ENCODE assay signal across 13 cellular contexts in the genomic region with DNA sequence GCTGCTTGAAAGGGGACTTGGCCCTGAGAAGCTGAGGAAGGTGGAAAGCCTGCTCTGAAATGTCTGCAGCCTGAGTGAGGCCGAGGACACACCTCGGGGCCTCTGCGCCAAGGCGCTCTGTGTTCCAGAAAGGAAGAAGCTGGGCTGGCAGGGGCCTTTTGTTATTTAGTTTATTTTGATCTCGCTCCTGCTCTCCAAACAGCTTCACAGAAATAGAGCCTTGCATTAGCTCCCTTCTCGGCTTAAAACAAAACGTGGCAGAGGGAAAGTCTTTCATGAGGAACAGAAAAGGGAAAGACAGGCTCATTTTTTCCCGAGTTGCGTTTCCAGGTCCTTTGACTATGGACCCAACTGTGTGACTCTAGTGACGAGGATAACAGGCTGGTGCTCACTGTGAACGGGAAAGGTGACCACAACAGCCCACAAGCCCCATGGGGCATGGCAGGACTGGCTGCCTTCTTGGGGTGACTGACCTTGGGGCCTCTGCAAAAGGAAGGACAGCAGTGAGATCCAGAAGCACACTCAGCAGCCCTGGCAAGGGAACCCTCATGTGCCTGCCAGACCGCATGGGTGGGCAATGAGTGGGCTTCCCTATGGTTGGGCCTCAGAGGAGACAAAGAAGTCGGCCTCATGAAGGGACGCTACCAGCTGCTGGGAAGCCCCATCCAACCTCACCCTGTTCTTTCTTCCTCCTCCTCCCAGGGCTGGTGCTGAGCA. TPM values are rescaled to one million over a fixed set of nuclear protein-coding genes. Genes with fewer than 3 reads are reported as not detected.
A peak's percentile ranks its signal among the peaks of the same experiment; 100 is the strongest.
DNase-seq lines count a peak whose midpoint lies in the region; ATAC-seq, FAIRE-seq and TF ChIP-seq lines count a peak whose summit lies in the region.
"Had no signal": no experiment of that assay in that cellular context is flagged by ENCODE, and none has a peak within 500 bp of the region (broad histone marks: within the 10 kb centered on the region; RNA-seq: fewer than 3 reads in every experiment).

No MANE protein-coding gene starts in this region.

- no peak overlapping the region for H3K4me2 ChIP-seq in DND-41 (ENCODE audit: insufficient read depth, low read length)

- H3K27me3 Mint-ChIP-seq in T-helper 2 cell treated with Interferon-gamma antibody and Interleukin-4, amounts not matched to agents 5 μg/mL and 100 μg/mL, for 36 hours (ENCODE audit: low read depth) = no peaks in the 10 kb centered on the region
- H3K27me3 Mint-ChIP-seq in activated CD8-positive, alpha-beta T cell treated with anti-CD3 and anti-CD28 coated beads for 36 hours = peaks cover 11% of the 10 kb centered on the region

- no peak overlapping the region for H3K4me3 ChIP-seq in DND-41 (ENCODE audit: low read depth in 1 of 2, low read length in 2 of 2)
- no peak overlapping the region for H3K4me3 ChIP-seq in SJSA1
- H3K4me3 ChIP-seq in gastroesophageal sphincter = no peak overlapping the region
- H3K4me3 ChIP-seq: BLaER1 treated with 17β-estradiol and CSF1 and Interleukin-3, amounts not matched to agents 10 nM and 100 nM had no signal

- TF ChIP-seq CTCF in DND-41 (IDR thresholded peaks at IDR 0.05; ENCODE audit: borderline replicate concordance, extremely low read depth, low read length, poor library complexity, severe bottlenecking) = no peak
- TF ChIP-seq CTCF in gastroesophageal sphincter (IDR thresholded peaks at IDR 0.05) = no peak
- no peak for TF ChIP-seq CTCF in activated CD8-positive, alpha-beta T cell treated with anti-CD3 and anti-CD28 coated beads for 36 hours (IDR thresholded peaks at IDR 0.05)

- FAIRE-seq in GM19239 (lab: Jason Lieb, UNC) = no peak
- FAIRE-seq: bronchial epithelial cell had no signal

- no peaks in the 10 kb centered on the region for H3K79me2 ChIP-seq in DND-41 (ENCODE audit: insufficient read depth, low read length)

- H4K20me1 ChIP-seq in DND-41 (ENCODE audit: insufficient read depth, low read length) = peaks cover 17% of the 10 kb centered on the region

- CTCF ChIA-PET in activated CD8-positive, alpha-beta T cell treated with anti-CD3 and anti-CD28 coated beads for 36 hours (lab: Charles Lee) = interaction anchor here (0.6 to 9.0 kb wide), 26 partner anchors 10 to 426 kb away, joined by 3 to 132 read pairs (median 5); a partner anchor contains a TSS

- TF ChIP-seq POLR2A in gastroesophageal sphincter (IDR thresholded peaks at IDR 0.05) = no peak

- H3K27ac ChIP-seq in DND-41 (ENCODE audit: low read length) (no peak overlapping the region), SJSA1 (peak overlapping the region; percentile 91), gastroesophageal sphincter (peak overlapping the region in 3 of 4 donors; percentile 71 to 82 (median 79))
- H3K27ac ChIP-seq: BLaER1 treated with 17β-estradiol and CSF1 and Interleukin-3, amounts not matched to agents 10 nM and 100 nM had no signal

- DNase-seq in DND-41 = no peak
- DNase-seq in SJSA1 (ENCODE audit: low read depth in 1 of 2, low spot score in 2 of 2) = peak in 1 of 2 experiments; percentile 46
- no peak for DNase-seq in sciatic nerve (ENCODE audit: low spot score)
- no peak for DNase-seq in GM19239 (ENCODE audit: insufficient read length, low spot score)
- no peak for DNase-seq in T-helper 2 cell treated with Interferon-gamma antibody and Interleukin-4, amounts not matched to agents 5 μg/mL and 100 μg/mL, for 36 hours (ENCODE audit: low spot score)
- no peak for DNase-seq in activated CD8-positive, alpha-beta T cell treated with anti-CD3 and anti-CD28 coated beads for 36 hours
- DNase-seq: activated T-cell treated with anti-CD3 and anti-CD28 coated beads, Interleukin-2, amount 50 U/mL, for 1 hour; NCI-H1694 treated with DMSO at 0.1 percent for 48 hours had no signal

- H3K36me3 Mint-ChIP-seq in T-helper 2 cell treated with Interferon-gamma antibody and Interleukin-4, amounts not matched to agents 5 μg/mL and 100 μg/mL, for 36 hours (ENCODE audit: low read depth) = peaks cover 20% of the 10 kb centered on the region
- H3K36me3 Mint-ChIP-seq in activated CD8-positive, alpha-beta T cell treated with anti-CD3 and anti-CD28 coated beads for 36 hours (ENCODE audit: low read depth) = peaks cover 9% of the 10 kb centered on the region

- intact Hi-C loops in sciatic nerve (cut with DNase I) = no loop called here
- intact Hi-C loops in activated CD8-positive, alpha-beta T cell treated with anti-CD3 and anti-CD28 coated beads for 36 hours (cut with micrococcal nuclease) = loop anchor here (5.0 kb wide), 1 partner anchor 257 kb away; no protein-coding TSS in a partner anchor

- 0 out of 3 replicates have a peak, but pooled peaks have one; percentile 21 for ATAC-seq in DND-41 (ENCODE audit: insufficient read depth, low read depth)
- no peak for ATAC-seq in gastroesophageal sphincter
- peak; percentile 9 for ATAC-seq in sciatic nerve
- ATAC-seq in HG02678 (IDR thresholded peaks at IDR 0.05; ENCODE audit: unreplicated experiment) = no peak
- ATAC-seq in activated CD8-positive, alpha-beta T cell treated with anti-CD3 and anti-CD28 coated beads for 36 hours = no peak
- ATAC-seq: esophagus mucosa had no signal

- H3K9me3 Mint-ChIP-seq in T-helper 2 cell treated with Interferon-gamma antibody and Interleukin-4, amounts not matched to agents 5 μg/mL and 100 μg/mL, for 36 hours = no peaks in the 10 kb centered on the region
- H3K9me3 Mint-ChIP-seq in activated CD8-positive, alpha-beta T cell treated with anti-CD3 and anti-CD28 coated beads for 36 hours = no peaks in the 10 kb centered on the region

- no peak overlapping the region for H3K27ac Mint-ChIP-seq in T-helper 2 cell treated with Interferon-gamma antibody and Interleukin-4, amounts not matched to agents 5 μg/mL and 100 μg/mL, for 36 hours
- no peak overlapping the region for H3K27ac Mint-ChIP-seq in activated CD8-positive, alpha-beta T cell treated with anti-CD3 and anti-CD28 coated beads for 36 hours

- H3K9me3 ChIP-seq in DND-41 (ENCODE audit: insufficient read depth, low read length, severe bottlenecking) (no peaks in the 10 kb centered on the region), SJSA1 (replicated peaks) (no peaks in the 10 kb centered on the region), gastroesophageal sphincter (no peaks in the 10 kb centered on the region)
- H3K9me3 ChIP-seq: BLaER1 treated with 17β-estradiol and CSF1 and Interleukin-3, amounts not matched to agents 10 nM and 100 nM had no signal

- H2AFZ ChIP-seq in DND-41 (ENCODE audit: low read depth, low read length) = no peak overlapping the region

- H3K4me3 Mint-ChIP-seq in T-helper 2 cell treated with Interferon-gamma antibody and Interleukin-4, amounts not matched to agents 5 μg/mL and 100 μg/mL, for 36 hours = no peak overlapping the region
- no peak overlapping the region for H3K4me3 Mint-ChIP-seq in activated CD8-positive, alpha-beta T cell treated with anti-CD3 and anti-CD28 coated beads for 36 hours

- TF ChIP-seq EP300 in gastroesophageal sphincter (IDR thresholded peaks at IDR 0.05) = no peak

- no peak overlapping the region for H3K9ac ChIP-seq in DND-41 (ENCODE audit: low read depth, low read length)

- peaks cover 8% of the 10 kb centered on the region for H3K4me1 Mint-ChIP-seq in T-helper 2 cell treated with Interferon-gamma antibody and Interleukin-4, amounts not matched to agents 5 μg/mL and 100 μg/mL, for 36 hours (ENCODE audit: low read depth)
- peaks cover 9% of the 10 kb centered on the region for H3K4me1 Mint-ChIP-seq in activated CD8-positive, alpha-beta T cell treated with anti-CD3 and anti-CD28 coated beads for 36 hours (ENCODE audit: low read depth)

- POLR2A ChIA-PET in activated CD8-positive, alpha-beta T cell treated with anti-CD3 and anti-CD28 coated beads for 36 hours (lab: Charles Lee) = interaction anchor here (1.0 to 1.6 kb wide), 4 partner anchors 10 to 59 kb away, joined by 3 read pairs; a partner anchor contains a TSS

- WGBS in gastroesophageal sphincter (ENCODE audit: low coverage in 1 of 2), 2 donors = 5 to 23% methylated on average over 4 to 5 of the region's 14 CpGs

- H3K36me3 ChIP-seq in DND-41 (ENCODE audit: insufficient read depth, low read length) = peaks cover 33% of the 10 kb centered on the region
- H3K36me3 ChIP-seq in SJSA1 = peaks cover 33% of the 10 kb centered on the region
- peaks cover 0 to 33% of the 10 kb centered on the region in 2 donors for H3K36me3 ChIP-seq in gastroesophageal sphincter

- H3K4me1 ChIP-seq in DND-41 (ENCODE audit: insufficient read depth, low read length) (no peaks in the 10 kb centered on the region), SJSA1 (replicated peaks) (peaks cover 58% of the 10 kb centered on the region), gastroesophageal sphincter (peaks cover 0 to 46% (median 27%) of the 10 kb centered on the region in 3 donors)

- H3K27me3 ChIP-seq in DND-41 (ENCODE audit: insufficient read depth, low read length, poor library complexity) (no peaks in the 10 kb centered on the region), SJSA1 (replicated peaks) (no peaks in the 10 kb centered on the region), gastroesophageal sphincter (peaks cover 13% of the 10 kb centered on the region)
- H3K27me3 ChIP-seq: BLaER1 treated with 17β-estradiol and CSF1 and Interleukin-3, amounts not matched to agents 10 nM and 100 nM had no signal

RNA-seq across cellular contexts. Expression of a gene that starts 18.7 kb away (rescaled TPM):
- 78.7 and 92.9 TPM in 2 replicates for total RNA-seq in SJSA1 (2014; rRNA removed; shearing (Covaris generic))
- total RNA-seq in gastroesophageal sphincter (10 to 100 TPM; 47.3 to 50.9 (median 49.9) TPM), sciatic nerve (55.2 TPM)
- total RNA-seq in activated CD8-positive, alpha-beta T cell treated with anti-CD3 and anti-CD28 coated beads for 36 hours = 10 to 100 TPM; 40.1 to 41.5 TPM

RNA-seq across cellular contexts. Expression of a gene that starts 23.6 kb away (rescaled TPM):
- 5.2 and 5.3 TPM in 2 replicates for total RNA-seq in SJSA1 (2014; rRNA removed; shearing (Covaris generic))
- total RNA-seq in gastroesophageal sphincter (1 to 10 TPM in 3 of 4 donors, under 1 TPM in 1; 0.32 to 5.5 (median 2.8) TPM), sciatic nerve (0.31 TPM)
- total RNA-seq in activated CD8-positive, alpha-beta T cell treated with anti-CD3 and anti-CD28 coated beads for 36 hours = not detected

RNA-seq across cellular contexts. Expression of a gene that starts 33.5 kb away (rescaled TPM):
- not detected in 2 replicates for total RNA-seq in SJSA1 (2014; rRNA removed; shearing (Covaris generic))
- total RNA-seq in gastroesophageal sphincter = not detected
- not detected for total RNA-seq in sciatic nerve
- not detected for total RNA-seq in activated CD8-positive, alpha-beta T cell treated with anti-CD3 and anti-CD28 coated beads for 36 hours
- total RNA-seq: bronchial epithelial cell, esophagus mucosa had no signal

RNA-seq across cellular contexts. Expression of a gene that starts 58.8 kb away (rescaled TPM):
- 79.4 and 99.2 TPM in 2 replicates for total RNA-seq in SJSA1 (2014; rRNA removed; shearing (Covaris generic))
- total RNA-seq in gastroesophageal sphincter (10 to 100 TPM; 14.5 to 25.3 (median 17.7) TPM), sciatic nerve (32.7 TPM)
- 100 to 1,000 TPM; 127 to 128 TPM for total RNA-seq in activated CD8-positive, alpha-beta T cell treated with anti-CD3 and anti-CD28 coated beads for 36 hours

Comparison
In these comparisons a context has a peak if more than half of its experiments do, and no peak if none do; other contexts are left out.
1. ATAC-seq: peak in DND-41 (single experiment) and sciatic nerve (single experiment); none in gastroesophageal sphincter (single experiment), HG02678 (single experiment) and activated CD8-positive, alpha-beta T cell treated with anti-CD3 and anti-CD28 coated beads for 36 hours (single experiment).